ENCODE assay signal across 21 cellular contexts in the genomic region with DNA sequence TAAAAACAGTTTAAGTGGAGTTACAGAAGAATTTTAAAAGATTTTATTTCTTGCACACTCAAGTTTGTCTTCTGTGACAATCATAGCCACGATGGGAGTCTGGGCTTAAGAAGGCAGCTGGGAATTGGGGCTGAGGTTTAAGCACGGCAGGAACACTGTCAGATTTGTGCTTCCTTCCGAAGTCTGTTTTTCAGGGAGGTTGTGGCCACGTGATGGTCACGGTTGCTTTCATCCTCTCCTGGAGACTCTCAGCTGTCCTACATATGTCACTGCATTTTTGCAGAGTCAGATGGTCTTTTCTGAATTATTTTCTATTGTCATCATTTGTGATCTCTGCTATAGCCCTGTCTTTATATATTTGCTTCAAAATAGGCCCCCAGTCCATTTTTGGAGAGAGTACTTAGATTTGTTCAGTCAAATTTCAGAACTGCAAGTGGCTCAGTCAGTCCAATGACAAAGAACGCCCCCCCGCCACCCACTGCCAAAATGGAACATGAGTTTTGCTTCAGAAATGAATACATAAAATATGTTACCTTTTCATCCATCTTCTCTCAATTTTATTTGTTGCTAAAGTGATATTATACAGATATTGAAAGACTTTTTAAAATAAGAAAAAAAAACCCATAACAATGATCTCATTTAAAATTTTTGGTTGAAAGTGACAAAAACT.
A peak's percentile ranks its signal among the peaks of the same experiment; 100 is the strongest.
DNase-seq lines count a peak whose midpoint lies in the region; TF ChIP-seq lines count a peak whose summit lies in the region.
"Had no signal": no experiment of that assay in that cellular context is flagged by ENCODE, and none has a peak within 500 bp of the region (broad histone marks: within the 10 kb centered on the region; RNA-seq: fewer than 3 reads in every experiment).

No MANE protein-coding gene starts in this region.

- CTCF ChIA-PET in activated CD4-positive, alpha-beta T cell treated with anti-CD3 and anti-CD28 coated beads, Interleukin-2, amount 10 ng/mL, durations not matched to agents 7 days and 5 days (lab: Charles Lee), result no interaction called here

- H3K4me3 Mint-ChIP-seq in activated CD4-positive, alpha-beta T cell treated with anti-CD3 and anti-CD28 coated beads, Interleukin-2, amount 10 ng/mL, durations not matched to agents 7 days and 5 days, result no peak overlapping the region
- H3K4me3 Mint-ChIP-seq: CD8-positive, alpha-beta memory T cell; nephron progenitor cell; stimulated activated naive B cell treated with anti-CD40 and anti-IgM and Interleukin-4, amounts not matched to agents 10 μg/mL and 1 μg/mL and 100 μg/mL, for 72 hours had no signal

- H3K4me3 ChIP-seq in foreskin fibroblast (ENCODE audit: low read depth in 1 of 2, low read length in 2 of 2), result no peak overlapping the region
- H3K4me3 ChIP-seq: lower lobe of right lung, testis had no signal

- POLR2A ChIA-PET in activated CD4-positive, alpha-beta T cell treated with anti-CD3 and anti-CD28 coated beads, Interleukin-2, amount 10 ng/mL, durations not matched to agents 7 days and 5 days (lab: Charles Lee), result no interaction called here

- H3K9me3 Mint-ChIP-seq in activated CD4-positive, alpha-beta T cell treated with anti-CD3 and anti-CD28 coated beads, Interleukin-2, amount 10 ng/mL, durations not matched to agents 7 days and 5 days, result peaks cover 3% of the 10 kb centered on the region
- H3K9me3 Mint-ChIP-seq: CD8-positive, alpha-beta memory T cell; nephron progenitor cell; stimulated activated naive B cell treated with anti-CD40 and anti-IgM and Interleukin-4, amounts not matched to agents 10 μg/mL and 1 μg/mL and 100 μg/mL, for 72 hours had no signal

- H3K4me1 Mint-ChIP-seq in activated CD4-positive, alpha-beta T cell treated with anti-CD3 and anti-CD28 coated beads, Interleukin-2, amount 10 ng/mL, durations not matched to agents 7 days and 5 days, result peaks cover 34% of the 10 kb centered on the region
- H3K4me1 Mint-ChIP-seq: nephron progenitor cell; stimulated activated naive B cell treated with anti-CD40 and anti-IgM and Interleukin-4, amounts not matched to agents 10 μg/mL and 1 μg/mL and 100 μg/mL, for 72 hours had no signal

- no peaks in the 10 kb centered on the region for H3K36me3 Mint-ChIP-seq in activated CD4-positive, alpha-beta T cell treated with anti-CD3 and anti-CD28 coated beads, Interleukin-2, amount 10 ng/mL, durations not matched to agents 7 days and 5 days (ENCODE audit: low read depth)
- H3K36me3 Mint-ChIP-seq: CD8-positive, alpha-beta memory T cell; stimulated activated naive B cell treated with anti-CD40 and anti-IgM and Interleukin-4, amounts not matched to agents 10 μg/mL and 1 μg/mL and 100 μg/mL, for 72 hours had no signal

- TF ChIP-seq CTCF in foreskin fibroblast (IDR thresholded peaks at IDR 0.05; ENCODE audit: low read depth, low read length), result no peak

- H3K27me3 Mint-ChIP-seq in activated CD4-positive, alpha-beta T cell treated with anti-CD3 and anti-CD28 coated beads, Interleukin-2, amount 10 ng/mL, durations not matched to agents 7 days and 5 days, result no peaks in the 10 kb centered on the region

- H3K27ac Mint-ChIP-seq in activated CD4-positive, alpha-beta T cell treated with anti-CD3 and anti-CD28 coated beads, Interleukin-2, amount 10 ng/mL, durations not matched to agents 7 days and 5 days, result no peak overlapping the region
- H3K27ac Mint-ChIP-seq: nephron progenitor cell; stimulated activated naive B cell treated with anti-CD40 and anti-IgM and Interleukin-4, amounts not matched to agents 10 μg/mL and 1 μg/mL and 100 μg/mL, for 72 hours had no signal

- DNase-seq in activated CD4-positive, alpha-beta T cell treated with anti-CD3 and anti-CD28 coated beads for 24 hours (ENCODE audit: low read depth in 2 of 2), result peak; percentile 18 to 42
- DNase-seq in activated CD4-positive, alpha-beta T cell treated with anti-CD3 and anti-CD28 coated beads, Interleukin-2, amount 10 ng/mL, durations not matched to agents 7 days and 5 days, result no peak
- peak; percentile 14 for DNase-seq in stimulated activated naive CD4-positive, alpha-beta T cell treated with Interleukin-2 at 50 U/mL for 16 hours (lab: John Stamatoyannopoulos, UW)
- DNase-seq in stimulated activated naive CD4-positive, alpha-beta T cell (lab: John Stamatoyannopoulos, UW), result no peak
- DNase-seq in stimulated activated CD4-positive, alpha-beta T cell treated with anti-CD3 and anti-CD28 coated beads, Interleukin-12 subunit alpha, Interleukin-12 subunit beta, amount 100 ng/mL, for 4 hours, result peak; percentile 44
- DNase-seq in stimulated activated CD8-positive, alpha-beta memory T cell treated with anti-CD3 and anti-CD28 coated beads, Interleukin-4, amount 100 ng/mL, for 48 hours, result peak; percentile 64
- DNase-seq in foreskin fibroblast (no peak), NCI-H1930 (lab: John Stamatoyannopoulos, UW) (no peak)
- DNase-seq: AML-193; CD8-positive, alpha-beta memory T cell; DMS53; GDM1; kidney glomerular epithelial cell; lower lobe of right lung; NCI-H1092; NCI-H2029; NCI-H2227 treated with DMSO at 0.1 percent for 48 hours; nephron progenitor cell; OCI-M1; stimulated activated naive B cell treated with anti-CD40 and anti-IgM and Interleukin-4, amounts not matched to agents 10 μg/mL and 1 μg/mL and 100 μg/mL, for 72 hours; testis had no signal

Comparison
In these comparisons a context has a peak if more than half of its experiments do, and no peak if none do; other contexts are left out.
1. DNase-seq: peak in activated CD4-positive, alpha-beta T cell treated with anti-CD3 and anti-CD28 coated beads for 24 hours (2 of 2), stimulated activated naive CD4-positive, alpha-beta T cell treated with Interleukin-2 at 50 U/mL for 16 hours (single experiment), stimulated activated CD4-positive, alpha-beta T cell treated with anti-CD3 and anti-CD28 coated beads, Interleukin-12 subunit alpha, Interleukin-12 subunit beta, amount 100 ng/mL, for 4 hours (single experiment) and stimulated activated CD8-positive, alpha-beta memory T cell treated with anti-CD3 and anti-CD28 coated beads, Interleukin-4, amount 100 ng/mL, for 48 hours (single experiment); none in activated CD4-positive, alpha-beta T cell treated with anti-CD3 and anti-CD28 coated beads, Interleukin-2, amount 10 ng/mL, durations not matched to agents 7 days and 5 days (single experiment), stimulated activated naive CD4-positive, alpha-beta T cell (0 of 6), foreskin fibroblast (0 of 2) and NCI-H1930 (0 of 2).